19 cellular contexts compared by ENCODE assay signal in the genomic region with DNA sequence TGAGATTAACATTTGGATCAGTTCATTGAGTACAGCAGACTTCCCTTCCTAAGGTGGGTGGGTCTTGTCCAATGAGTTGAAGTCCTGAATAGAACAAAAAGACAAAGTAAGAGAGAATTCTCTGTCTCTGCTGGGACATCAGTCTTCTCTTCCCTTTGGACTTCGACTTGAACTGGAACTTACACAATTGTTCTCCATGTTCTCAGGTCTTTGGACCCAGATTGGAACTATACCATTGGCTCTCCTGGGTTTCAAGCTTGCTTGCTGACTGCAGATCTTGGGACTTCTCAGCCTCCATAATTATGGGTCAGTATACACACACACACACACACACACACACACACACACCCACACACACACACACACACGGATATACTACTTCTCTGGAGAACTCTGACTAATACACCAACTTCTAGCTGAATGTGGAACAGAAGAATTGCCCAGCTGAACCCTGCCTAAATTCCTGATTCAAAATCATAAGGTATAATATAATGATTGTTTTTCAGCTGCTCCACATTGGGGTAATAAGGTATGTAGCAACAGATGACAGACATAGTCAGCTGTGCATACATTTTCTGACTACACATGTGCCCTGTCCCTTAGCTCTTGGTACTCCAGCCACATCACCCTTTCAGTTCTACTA.
DNase-seq lines count a peak whose midpoint lies in the region; FAIRE-seq and TF ChIP-seq lines count a peak whose summit lies in the region.
"Had no signal": no experiment of that assay in that cellular context is flagged by ENCODE, and none has a peak within 500 bp of the region (broad histone marks: within the 10 kb centered on the region; RNA-seq: fewer than 3 reads in every experiment).

No MANE protein-coding gene starts in this region.

- H3K4me3 ChIP-seq in HL-60 (replicated peaks; ENCODE audit: insufficient read depth, low read length) = no peak overlapping the region
- H3K4me3 ChIP-seq in SJCRH30 = no peak overlapping the region
- no peak overlapping the region for H3K4me3 ChIP-seq in small intestine (ENCODE audit: low read depth in 1 of 2, low read length in 2 of 2)
- H3K4me3 ChIP-seq: ascending aorta; BLaER1 treated with 17β-estradiol and CSF1 and Interleukin-3, amounts not matched to agents 10 nM and 100 nM; skin epidermis had no signal

- H3K9me3 Mint-ChIP-seq in endothelial cell (ENCODE audit: unreplicated experiment) = no peaks in the 10 kb centered on the region
- H3K9me3 Mint-ChIP-seq: activated CD4-positive, alpha-beta memory T cell treated with anti-CD3 and anti-CD28 coated beads for 36 hours; activated T-cell treated with anti-CD3 and anti-CD28 coated beads, Interleukin-2, amount 50 U/mL, for 24 hours had no signal

- peaks cover 1% of the 10 kb centered on the region for H3K27me3 Mint-ChIP-seq in endothelial cell (ENCODE audit: unreplicated experiment)
- H3K27me3 Mint-ChIP-seq: activated CD4-positive, alpha-beta memory T cell treated with anti-CD3 and anti-CD28 coated beads for 36 hours; activated T-cell treated with anti-CD3 and anti-CD28 coated beads, Interleukin-2, amount 50 U/mL, for 24 hours; IgD-negative memory B cell had no signal

- no peaks in the 10 kb centered on the region; the same call in 1 of the 2 replicates for H3K9me3 ChIP-seq in SJCRH30 (replicated peaks)
- H3K9me3 ChIP-seq in small intestine (ENCODE audit: control insufficient read depth, low read depth) = no peaks in the 10 kb centered on the region
- H3K9me3 ChIP-seq: ascending aorta had no signal

- H3K27ac ChIP-seq in HL-60 (replicated peaks) = peak overlapping the region; percentile 41
- peak overlapping the region; percentile 71 for H3K27ac ChIP-seq in SJCRH30
- peak overlapping the region in 1 of 2 donors; percentile 18 for H3K27ac ChIP-seq in small intestine (ENCODE audit: low read depth in 1 of 2, low read length in 1 of 2)
- H3K27ac ChIP-seq: ascending aorta, foreskin keratinocyte had no signal

- DNase-seq in HL-60 (ENCODE audit: low read depth in 1 of 2, low spot score in 1 of 2) = no peak
- peak; percentile 21 to 67 for DNase-seq in SJCRH30
- DNase-seq in endothelial cell (ENCODE audit: low spot score) = no peak
- peak; percentile 70 for DNase-seq in small intestine
- no peak for DNase-seq in H4 (ENCODE audit: low spot score)
- DNase-seq in foreskin melanocyte = no peak
- DNase-seq in HuH-7.5 (ENCODE audit: low spot score) = no peak
- DNase-seq: activated CD4-positive, alpha-beta memory T cell treated with anti-CD3 and anti-CD28 coated beads for 36 hours; activated naive CD4-positive, alpha-beta T cell treated with anti-CD3 and anti-CD28 coated beads, Interleukin-2, amount 50 U/mL, for 16 hours; activated T-cell treated with anti-CD3 and anti-CD28 coated beads, Interleukin-2, amount 50 U/mL, for 24 hours; foreskin keratinocyte; NCI-H2029 treated with DMSO at 0.1 percent for 48 hours; NCI-H510A; stimulated activated CD4-positive, alpha-beta T cell treated with anti-CD3 and anti-CD28 coated beads, Interleukin-4, amount 100 ng/mL, for 4 hours had no signal

- H3K4me1 ChIP-seq in SJCRH30 (peaks cover 19% of the 10 kb centered on the region), small intestine (ENCODE audit: control insufficient read depth in 2 of 2, insufficient read depth in 1 of 2, low read depth in 1 of 2, low read length in 1 of 2) (no peaks in the 10 kb centered on the region)

- peak overlapping the region; percentile 88 for H3K27ac Mint-ChIP-seq in endothelial cell (ENCODE audit: unreplicated experiment)
- H3K27ac Mint-ChIP-seq: activated CD4-positive, alpha-beta memory T cell treated with anti-CD3 and anti-CD28 coated beads for 36 hours; activated T-cell treated with anti-CD3 and anti-CD28 coated beads, Interleukin-2, amount 50 U/mL, for 24 hours; IgD-negative memory B cell had no signal

- no peaks in the 10 kb centered on the region for H3K36me3 ChIP-seq in SJCRH30
- H3K36me3 ChIP-seq in small intestine (ENCODE audit: control insufficient read depth in 2 of 2, insufficient read depth in 2 of 2, low read length in 2 of 2) = no peaks in the 10 kb centered on the region
- H3K36me3 ChIP-seq: ascending aorta; BLaER1 treated with 17β-estradiol and CSF1 and Interleukin-3, amounts not matched to agents 10 nM and 100 nM; WERI-Rb-1 had no signal

- H3K36me3 Mint-ChIP-seq in endothelial cell (ENCODE audit: low read depth, unreplicated experiment) = no peaks in the 10 kb centered on the region
- H3K36me3 Mint-ChIP-seq: activated CD4-positive, alpha-beta memory T cell treated with anti-CD3 and anti-CD28 coated beads for 36 hours; IgD-negative memory B cell had no signal

- TF ChIP-seq CTCF in HL-60 (IDR thresholded peaks at IDR 0.05; ENCODE audit: insufficient read depth, low read length) (no peak), endothelial cell (IDR thresholded peaks at IDR 0.05; ENCODE audit: unreplicated experiment) (no peak)

- 71 to 86% (median 76%) methylated on average over 2 of the region's 2 CpGs for WGBS in small intestine, 3 donors

- no peak for FAIRE-seq in small intestine (lab: Jason Lieb, UNC)

- H3K4me1 Mint-ChIP-seq in endothelial cell (ENCODE audit: unreplicated experiment) = peaks cover 31% of the 10 kb centered on the region

- no peak overlapping the region for H3K4me3 Mint-ChIP-seq in endothelial cell (ENCODE audit: unreplicated experiment)
- H3K4me3 Mint-ChIP-seq: activated CD4-positive, alpha-beta memory T cell treated with anti-CD3 and anti-CD28 coated beads for 36 hours; activated T-cell treated with anti-CD3 and anti-CD28 coated beads, Interleukin-2, amount 50 U/mL, for 24 hours; IgD-negative memory B cell had no signal

- no peaks in the 10 kb centered on the region for H3K27me3 ChIP-seq in HL-60 (ENCODE audit: insufficient read depth, poor library complexity, severe bottlenecking)
- no peaks in the 10 kb centered on the region for H3K27me3 ChIP-seq in SJCRH30
- no peaks in the 10 kb centered on the region for H3K27me3 ChIP-seq in small intestine (ENCODE audit: control insufficient read depth in 2 of 2, insufficient read depth in 2 of 2, low read length in 2 of 2)
- H3K27me3 ChIP-seq: ascending aorta; BLaER1 treated with 17β-estradiol and CSF1 and Interleukin-3, amounts not matched to agents 10 nM and 100 nM; foreskin keratinocyte had no signal

Comparison
In these comparisons a context has a peak if more than half of its experiments do, and no peak if none do; other contexts are left out.
1. DNase-seq: peak in SJCRH30 (2 of 2) and small intestine (single experiment); none in HL-60 (0 of 2), endothelial cell (single experiment), H4 (single experiment), foreskin melanocyte (single experiment) and HuH-7.5 (single experiment).